ENCODE assay signal across 16 cellular contexts in the genomic region with DNA sequence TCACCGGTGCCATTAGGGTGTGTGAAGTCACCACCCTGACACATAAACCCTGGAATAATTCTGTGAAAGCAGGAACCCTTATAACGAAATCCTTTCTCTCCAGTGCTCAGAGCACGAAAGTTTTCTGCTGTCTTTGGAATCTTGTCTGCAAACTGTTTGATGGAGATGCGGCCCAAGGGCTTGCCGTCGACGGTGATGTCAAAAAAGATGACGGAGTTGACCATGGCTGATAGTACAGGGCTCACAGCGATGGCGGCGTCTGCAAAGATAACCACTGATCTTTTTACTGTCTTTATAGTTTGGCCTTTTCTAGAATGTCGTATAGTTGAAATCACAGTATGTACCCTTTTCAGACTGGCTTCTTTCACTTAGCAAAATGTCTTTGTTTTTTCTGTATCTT. TPM values are rescaled to one million over a fixed set of nuclear protein-coding genes. Genes with fewer than 3 reads are reported as not detected.
DNase-seq lines count a peak whose midpoint lies in the region; ATAC-seq and TF ChIP-seq lines count a peak whose summit lies in the region.
"Not testable (repeated sequence)": the region's sequence is repeated elsewhere in the genome, so short reads cannot be mapped to it uniquely, and the experiment has no call there.
"Had no signal": no experiment of that assay in that cellular context is flagged by ENCODE, and none has a peak within 500 bp of the region (broad histone marks: within the 10 kb centered on the region; RNA-seq: fewer than 3 reads in every experiment).

A gene (minus strand): TSS at position 274 of the 400 bp plus-strand sequence. CDS start 50 bp downstream, at position 224.

- H3K9me3 ChIP-seq in CD4-positive, alpha-beta memory T cell (ENCODE audit: control insufficient read depth in 1 of 2, low read length in 2 of 2); T-helper 17 cell (ENCODE audit: control insufficient read depth, low read length, poor library complexity, severe bottlenecking): not testable (repeated sequence)

- DNase-seq in CD4-positive, alpha-beta memory T cell; HL-60 (ENCODE audit: low read depth in 1 of 2, low spot score in 1 of 2); T-helper 17 cell; activated naive CD4-positive, alpha-beta T cell treated with anti-CD3 and anti-CD28 coated beads, Interleukin-2, amount 10 ng/mL, durations not matched to agents 7 days and 5 days; activated naive CD8-positive, alpha-beta T cell treated with anti-CD3 and anti-CD28 coated beads, Interleukin-2, amount 10 ng/mL, durations not matched to agents 7 days and 5 days; immature natural killer cell; naive thymus-derived CD8-positive, alpha-beta T cell: not testable (repeated sequence)
- peak; percentile 53 for DNase-seq in Right ventricle myocardium inferior (ENCODE audit: missing footprints)

- not testable (repeated sequence) for H3K9me3 Mint-ChIP-seq in CD4-positive, alpha-beta memory T cell; activated naive CD4-positive, alpha-beta T cell treated with anti-CD3 and anti-CD28 coated beads, Interleukin-2, amount 10 ng/mL, durations not matched to agents 7 days and 5 days; activated naive CD8-positive, alpha-beta T cell treated with anti-CD3 and anti-CD28 coated beads, Interleukin-2, amount 10 ng/mL, durations not matched to agents 7 days and 5 days; immature natural killer cell; naive thymus-derived CD8-positive, alpha-beta T cell

- H3K27me3 ChIP-seq in CD4-positive, alpha-beta memory T cell (ENCODE audit: insufficient read depth, low read length); HL-60 (ENCODE audit: insufficient read depth, poor library complexity, severe bottlenecking): not testable (repeated sequence)

- TF ChIP-seq CTCF in HL-60 (IDR thresholded peaks at IDR 0.05; ENCODE audit: insufficient read depth, low read length), result not testable (repeated sequence)

- not testable (repeated sequence) for H3K27ac ChIP-seq in CD4-positive, alpha-beta memory T cell (ENCODE audit: low read depth, low read length)
- H3K27ac ChIP-seq in HL-60 (replicated peaks), result 0 out of 2 replicates have a peak within 1 kb of the TSS, but pooled peaks have one; percentile 34

- not testable (repeated sequence) for H3K4me1 ChIP-seq in CD4-positive, alpha-beta memory T cell (ENCODE audit: insufficient read depth, low read length)

- POLR2A ChIA-PET in CD4-positive, alpha-beta memory T cell (lab: Charles Lee; ENCODE audit: partially characterized antibody); activated naive CD8-positive, alpha-beta T cell treated with anti-CD3 and anti-CD28 coated beads, Interleukin-2, amount 10 ng/mL, durations not matched to agents 7 days and 5 days (lab: Charles Lee); naive thymus-derived CD8-positive, alpha-beta T cell (lab: Charles Lee): not testable (repeated sequence)

- intact Hi-C loops in CD4-positive, alpha-beta memory T cell (cut with micrococcal nuclease); Right ventricle myocardium inferior (cut with DNase I): not testable (repeated sequence)

- H3K4me1 Mint-ChIP-seq in CD4-positive, alpha-beta memory T cell, result peaks cover 2 to 11% (median 4%) of the 10 kb centered on the region in 4 donors
- not testable (repeated sequence) for H3K4me1 Mint-ChIP-seq in T-helper 17 cell; activated naive CD4-positive, alpha-beta T cell treated with anti-CD3 and anti-CD28 coated beads, Interleukin-2, amount 10 ng/mL, durations not matched to agents 7 days and 5 days; activated naive CD8-positive, alpha-beta T cell treated with anti-CD3 and anti-CD28 coated beads, Interleukin-2, amount 10 ng/mL, durations not matched to agents 7 days and 5 days; immature natural killer cell; naive thymus-derived CD8-positive, alpha-beta T cell

- not testable (repeated sequence) for H3K27me3 Mint-ChIP-seq in CD4-positive, alpha-beta memory T cell; T-helper 17 cell; activated naive CD4-positive, alpha-beta T cell treated with anti-CD3 and anti-CD28 coated beads, Interleukin-2, amount 10 ng/mL, durations not matched to agents 7 days and 5 days; activated naive CD8-positive, alpha-beta T cell treated with anti-CD3 and anti-CD28 coated beads, Interleukin-2, amount 10 ng/mL, durations not matched to agents 7 days and 5 days; immature natural killer cell (ENCODE audit: low read depth in 3 of 3); naive thymus-derived CD8-positive, alpha-beta T cell

- not testable (repeated sequence) for H3K36me3 ChIP-seq in CD4-positive, alpha-beta memory T cell (ENCODE audit: insufficient read depth, low read length)

- not testable (repeated sequence) for ATAC-seq in T-helper 17 cell; activated naive CD8-positive, alpha-beta T cell treated with anti-CD3 and anti-CD28 coated beads, Interleukin-2, amount 10 ng/mL, durations not matched to agents 7 days and 5 days (ENCODE audit: low read depth); Right ventricle myocardium inferior; naive thymus-derived CD8-positive, alpha-beta T cell

- H3K4me3 Mint-ChIP-seq in CD4-positive, alpha-beta memory T cell, result peak within 1 kb of the TSS in 4 of 8 donors; percentile 36 to 58 (median 48)
- H3K4me3 Mint-ChIP-seq in T-helper 17 cell; activated naive CD4-positive, alpha-beta T cell treated with anti-CD3 and anti-CD28 coated beads, Interleukin-2, amount 10 ng/mL, durations not matched to agents 7 days and 5 days; activated naive CD8-positive, alpha-beta T cell treated with anti-CD3 and anti-CD28 coated beads, Interleukin-2, amount 10 ng/mL, durations not matched to agents 7 days and 5 days: not testable (repeated sequence)
- peak within 1 kb of the TSS in 2 of 5 donors; percentile 18 to 49 for H3K4me3 Mint-ChIP-seq in immature natural killer cell
- peak within 1 kb of the TSS in 7 of 10 donors; percentile 20 to 58 (median 53) for H3K4me3 Mint-ChIP-seq in naive thymus-derived CD8-positive, alpha-beta T cell

- not testable (repeated sequence) for H3K4me3 ChIP-seq in CD4-positive, alpha-beta memory T cell (ENCODE audit: low read length in 2 of 2); HL-60 (replicated peaks; ENCODE audit: insufficient read depth, low read length)

- H3K36me3 Mint-ChIP-seq in CD4-positive, alpha-beta memory T cell; T-helper 17 cell (ENCODE audit: low read depth); activated naive CD4-positive, alpha-beta T cell treated with anti-CD3 and anti-CD28 coated beads, Interleukin-2, amount 10 ng/mL, durations not matched to agents 7 days and 5 days; activated naive CD8-positive, alpha-beta T cell treated with anti-CD3 and anti-CD28 coated beads, Interleukin-2, amount 10 ng/mL, durations not matched to agents 7 days and 5 days; immature natural killer cell; naive thymus-derived CD8-positive, alpha-beta T cell: not testable (repeated sequence)

- peak within 1 kb of the TSS; percentile 22 to 82 (median 65) for H3K27ac Mint-ChIP-seq in CD4-positive, alpha-beta memory T cell
- H3K27ac Mint-ChIP-seq in T-helper 17 cell (peak within 1 kb of the TSS; percentile 4), immature natural killer cell (peak within 1 kb of the TSS; percentile 57 to 87 (median 76))
- peak within 1 kb of the TSS; percentile 70 for H3K27ac Mint-ChIP-seq in activated naive CD4-positive, alpha-beta T cell treated with anti-CD3 and anti-CD28 coated beads, Interleukin-2, amount 10 ng/mL, durations not matched to agents 7 days and 5 days
- H3K27ac Mint-ChIP-seq in activated naive CD8-positive, alpha-beta T cell treated with anti-CD3 and anti-CD28 coated beads, Interleukin-2, amount 10 ng/mL, durations not matched to agents 7 days and 5 days, result peak within 1 kb of the TSS; percentile 68
- peak within 1 kb of the TSS; percentile 31 to 97 (median 88) for H3K27ac Mint-ChIP-seq in naive thymus-derived CD8-positive, alpha-beta T cell

- CTCF ChIA-PET in CD4-positive, alpha-beta memory T cell (lab: Charles Lee; ENCODE audit: partially characterized antibody); activated naive CD4-positive, alpha-beta T cell treated with anti-CD3 and anti-CD28 coated beads, Interleukin-2, amount 10 ng/mL, durations not matched to agents 7 days and 5 days (lab: Charles Lee): not testable (repeated sequence)

RNA-seq across cellular contexts. Expression of the gene that starts here (rescaled TPM):
- total RNA-seq in CD4-positive, alpha-beta memory T cell, result 1 to 10 TPM; 4.2 to 5.2 TPM
- under 1 TPM in 1 of 2 donors, not detected in 1; 0.21 TPM for polyA plus RNA-seq in CD4-positive, alpha-beta memory T cell
- total RNA-seq in T-helper 17 cell (under 1 TPM; 0.08 to 0.42 TPM), Right ventricle myocardium inferior (not detected)
- 1 to 10 TPM; 1.6 to 1.8 TPM for total RNA-seq in activated naive CD8-positive, alpha-beta T cell treated with anti-CD3 and anti-CD28 coated beads, Interleukin-2, amount 10 ng/mL, durations not matched to agents 7 days and 5 days
- under 1 TPM in 2 of 3 donors, not detected in 1; 0.12 to 0.24 TPM for polyA plus RNA-seq in immature natural killer cell
- total RNA-seq in naive thymus-derived CD8-positive, alpha-beta T cell, result 1 to 10 TPM; 2.6 to 3.0 TPM
- polyA plus RNA-seq in naive thymus-derived CD8-positive, alpha-beta T cell, result under 1 TPM; 0.06 to 0.10 (median 0.08) TPM
- total RNA-seq: Calu3, Daoy, G401, GM23338, H4, H9 had no signal
- polyA plus RNA-seq: A549, CD14-positive monocyte, GM23338 had no signal

Comparison
In these comparisons a context has a peak if more than half of its experiments do, and no peak if none do; other contexts are left out.
1. Peak in DNase-seq in Right ventricle myocardium inferior; RNA of the gene not detected or under 1 TPM.
2. H3K27ac Mint-ChIP-seq: peak in every context shown above with its lines; median percentile 88 in naive thymus-derived CD8-positive, alpha-beta T cell; 76 in immature natural killer cell; 70 in activated naive CD4-positive, alpha-beta T cell treated with anti-CD3 and anti-CD28 coated beads, Interleukin-2, amount 10 ng/mL, durations not matched to agents 7 days and 5 days; 68 in activated naive CD8-positive, alpha-beta T cell treated with anti-CD3 and anti-CD28 coated beads, Interleukin-2, amount 10 ng/mL, durations not matched to agents 7 days and 5 days; 65 in CD4-positive, alpha-beta memory T cell; 4 in T-helper 17 cell.